10 cellular contexts compared by ENCODE assay signal in the genomic region with DNA sequence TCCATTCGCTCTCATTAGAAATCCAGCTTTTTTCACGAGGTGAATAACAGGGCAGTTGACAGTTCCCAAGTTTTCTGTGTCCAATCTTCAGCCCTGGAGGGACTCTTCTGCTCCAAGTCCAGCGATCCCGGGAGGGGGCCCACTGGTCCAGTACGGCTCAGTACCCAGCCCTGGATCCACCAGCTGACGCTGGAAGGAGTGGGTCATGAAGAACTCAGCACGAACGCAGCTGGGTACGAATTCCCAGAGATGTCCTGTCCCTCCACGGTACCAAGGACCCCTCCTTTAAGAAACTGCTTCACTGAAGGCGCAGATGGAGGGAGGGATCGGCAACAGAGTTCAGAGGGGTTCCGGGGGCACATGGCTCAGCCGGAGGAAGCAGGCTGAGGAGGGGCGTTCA. TPM values are rescaled to one million over a fixed set of nuclear protein-coding genes. Genes with fewer than 3 reads are reported as not detected.
DNase-seq lines count a peak whose midpoint lies in the region; ATAC-seq and TF ChIP-seq lines count a peak whose summit lies in the region.
"Had no signal": no experiment of that assay in that cellular context is flagged by ENCODE, and none has a peak within 500 bp of the region (broad histone marks: within the 10 kb centered on the region; RNA-seq: fewer than 3 reads in every experiment).

No MANE protein-coding gene starts in this region.

- no peaks in the 10 kb centered on the region for H3K9me3 ChIP-seq in iPS-18c (ENCODE audit: control insufficient read depth, insufficient read depth, low read length)

- no peaks in the 10 kb centered on the region for H3K9me3 Mint-ChIP-seq in T-helper 1 cell treated with Interleukin-12 subunit alpha and Interleukin-12 subunit beta and Interleukin-4 antibody, amounts not matched to agents 30 μg/mL and 1 μg/mL, for 36 hours
- no peaks in the 10 kb centered on the region for H3K9me3 Mint-ChIP-seq in activated naive CD8-positive, alpha-beta T cell treated with anti-CD3 and anti-CD28 coated beads, Interleukin-2, amount 10 ng/mL, durations not matched to agents 7 days and 5 days
- no peaks in the 10 kb centered on the region for H3K9me3 Mint-ChIP-seq in stimulated activated naive CD8-positive, alpha-beta T cell treated with anti-CD3 and anti-CD28 coated beads, Interleukin-15, amount 100 ng/mL, for 72 hours
- H3K9me3 Mint-ChIP-seq in endothelial cell (ENCODE audit: unreplicated experiment): no peaks in the 10 kb centered on the region

- H3K27ac Mint-ChIP-seq in T-helper 1 cell treated with Interleukin-12 subunit alpha and Interleukin-12 subunit beta and Interleukin-4 antibody, amounts not matched to agents 30 μg/mL and 1 μg/mL, for 36 hours: peak overlapping the region; percentile 99
- H3K27ac Mint-ChIP-seq in activated naive CD8-positive, alpha-beta T cell treated with anti-CD3 and anti-CD28 coated beads, Interleukin-2, amount 10 ng/mL, durations not matched to agents 7 days and 5 days: peak overlapping the region; percentile 95
- H3K27ac Mint-ChIP-seq in stimulated activated naive CD8-positive, alpha-beta T cell treated with anti-CD3 and anti-CD28 coated beads, Interleukin-15, amount 100 ng/mL, for 72 hours: peak overlapping the region in 1 of 2 donors; percentile 51
- H3K27ac Mint-ChIP-seq in endothelial cell (ENCODE audit: unreplicated experiment): no peak overlapping the region

- ATAC-seq in activated naive CD8-positive, alpha-beta T cell treated with anti-CD3 and anti-CD28 coated beads, Interleukin-2, amount 10 ng/mL, durations not matched to agents 7 days and 5 days (ENCODE audit: low read depth): no peak
- no peak for ATAC-seq in stimulated activated naive CD8-positive, alpha-beta T cell treated with anti-CD3 and anti-CD28 coated beads, Interleukin-15, amount 100 ng/mL, for 72 hours
- ATAC-seq in GM21367 (IDR thresholded peaks at IDR 0.05; ENCODE audit: unreplicated experiment): no peak

- peaks cover 18% of the 10 kb centered on the region for H3K36me3 Mint-ChIP-seq in T-helper 1 cell treated with Interleukin-12 subunit alpha and Interleukin-12 subunit beta and Interleukin-4 antibody, amounts not matched to agents 30 μg/mL and 1 μg/mL, for 36 hours (ENCODE audit: low read depth)
- peaks cover 4% of the 10 kb centered on the region for H3K36me3 Mint-ChIP-seq in activated naive CD8-positive, alpha-beta T cell treated with anti-CD3 and anti-CD28 coated beads, Interleukin-2, amount 10 ng/mL, durations not matched to agents 7 days and 5 days
- H3K36me3 Mint-ChIP-seq in endothelial cell (ENCODE audit: low read depth, unreplicated experiment): peaks cover 19% of the 10 kb centered on the region

- H3K4me1 Mint-ChIP-seq in T-helper 1 cell treated with Interleukin-12 subunit alpha and Interleukin-12 subunit beta and Interleukin-4 antibody, amounts not matched to agents 30 μg/mL and 1 μg/mL, for 36 hours (ENCODE audit: low read depth): peaks cover 20% of the 10 kb centered on the region
- peaks cover 14% of the 10 kb centered on the region for H3K4me1 Mint-ChIP-seq in activated naive CD8-positive, alpha-beta T cell treated with anti-CD3 and anti-CD28 coated beads, Interleukin-2, amount 10 ng/mL, durations not matched to agents 7 days and 5 days
- peaks cover 25% of the 10 kb centered on the region for H3K4me1 Mint-ChIP-seq in stimulated activated naive CD8-positive, alpha-beta T cell treated with anti-CD3 and anti-CD28 coated beads, Interleukin-15, amount 100 ng/mL, for 72 hours
- peaks cover 7% of the 10 kb centered on the region for H3K4me1 Mint-ChIP-seq in endothelial cell (ENCODE audit: unreplicated experiment)

- H3K4me3 Mint-ChIP-seq in T-helper 1 cell treated with Interleukin-12 subunit alpha and Interleukin-12 subunit beta and Interleukin-4 antibody, amounts not matched to agents 30 μg/mL and 1 μg/mL, for 36 hours: peak overlapping the region; percentile 100
- peak overlapping the region; percentile 96 for H3K4me3 Mint-ChIP-seq in activated naive CD8-positive, alpha-beta T cell treated with anti-CD3 and anti-CD28 coated beads, Interleukin-2, amount 10 ng/mL, durations not matched to agents 7 days and 5 days
- peak overlapping the region; percentile 94 to 100 for H3K4me3 Mint-ChIP-seq in stimulated activated naive CD8-positive, alpha-beta T cell treated with anti-CD3 and anti-CD28 coated beads, Interleukin-15, amount 100 ng/mL, for 72 hours
- no peak overlapping the region for H3K4me3 Mint-ChIP-seq in endothelial cell (ENCODE audit: unreplicated experiment)

- TF ChIP-seq CTCF in endothelial cell (IDR thresholded peaks at IDR 0.05; ENCODE audit: unreplicated experiment): no peak

- H3K27me3 Mint-ChIP-seq in T-helper 1 cell treated with Interleukin-12 subunit alpha and Interleukin-12 subunit beta and Interleukin-4 antibody, amounts not matched to agents 30 μg/mL and 1 μg/mL, for 36 hours (ENCODE audit: low read depth): no peaks in the 10 kb centered on the region
- H3K27me3 Mint-ChIP-seq in activated naive CD8-positive, alpha-beta T cell treated with anti-CD3 and anti-CD28 coated beads, Interleukin-2, amount 10 ng/mL, durations not matched to agents 7 days and 5 days: no peaks in the 10 kb centered on the region
- H3K27me3 Mint-ChIP-seq in stimulated activated naive CD8-positive, alpha-beta T cell treated with anti-CD3 and anti-CD28 coated beads, Interleukin-15, amount 100 ng/mL, for 72 hours: no peaks in the 10 kb centered on the region
- peaks cover 8% of the 10 kb centered on the region for H3K27me3 Mint-ChIP-seq in endothelial cell (ENCODE audit: unreplicated experiment)

- POLR2A ChIA-PET in activated naive CD8-positive, alpha-beta T cell treated with anti-CD3 and anti-CD28 coated beads, Interleukin-2, amount 10 ng/mL, durations not matched to agents 7 days and 5 days (lab: Charles Lee): interaction anchor here (0.6 to 4.0 kb wide), 6 partner anchors 13 to 221 kb away, joined by 3 to 49 read pairs (median 6); partner anchors contain the start of genes ARID3B, CLK3 and UBL7

- peak overlapping the region; percentile 36; the same call in 1 of the 2 replicates for H3K4me3 ChIP-seq in iPS-18c (ENCODE audit: insufficient read depth, low read depth, low read length)

- DNase-seq in T-helper 1 cell (no peak), endothelial cell (ENCODE audit: low spot score) (no peak), NCI-H345 (lab: John Stamatoyannopoulos, UW) (no peak)
- DNase-seq in activated naive CD8-positive, alpha-beta T cell treated with anti-CD3 and anti-CD28 coated beads, Interleukin-2, amount 10 ng/mL, durations not matched to agents 7 days and 5 days: no peak
- no peak for DNase-seq in stimulated activated naive CD8-positive, alpha-beta T cell treated with anti-CD3 and anti-CD28 coated beads, Interleukin-15, amount 100 ng/mL, for 72 hours
- DNase-seq: activated gamma-delta T cell; NK-92 treated with Interleukin-12 subunit alpha and Interleukin-12 subunit beta, amount 100 ng/mL, for 24 hours had no signal

RNA-seq across cellular contexts. Expression of gene CLK3, which starts 16.5 kb away (rescaled TPM):
- total RNA-seq in activated naive CD8-positive, alpha-beta T cell treated with anti-CD3 and anti-CD28 coated beads, Interleukin-2, amount 10 ng/mL, durations not matched to agents 7 days and 5 days: 100 to 1,000 TPM; 134 to 148 TPM
- 81.7 TPM for total RNA-seq in endothelial cell (ENCODE audit: unreplicated experiment)

RNA-seq across cellular contexts. Expression of gene ARID3B, which starts 58.1 kb away (rescaled TPM):
- total RNA-seq in activated naive CD8-positive, alpha-beta T cell treated with anti-CD3 and anti-CD28 coated beads, Interleukin-2, amount 10 ng/mL, durations not matched to agents 7 days and 5 days: 10 to 100 TPM; 39.4 to 43.0 TPM
- 70.0 TPM for total RNA-seq in endothelial cell (ENCODE audit: unreplicated experiment)
